Comparison of ENCODE assay signal across 3 cellular contexts in the genomic region with DNA sequence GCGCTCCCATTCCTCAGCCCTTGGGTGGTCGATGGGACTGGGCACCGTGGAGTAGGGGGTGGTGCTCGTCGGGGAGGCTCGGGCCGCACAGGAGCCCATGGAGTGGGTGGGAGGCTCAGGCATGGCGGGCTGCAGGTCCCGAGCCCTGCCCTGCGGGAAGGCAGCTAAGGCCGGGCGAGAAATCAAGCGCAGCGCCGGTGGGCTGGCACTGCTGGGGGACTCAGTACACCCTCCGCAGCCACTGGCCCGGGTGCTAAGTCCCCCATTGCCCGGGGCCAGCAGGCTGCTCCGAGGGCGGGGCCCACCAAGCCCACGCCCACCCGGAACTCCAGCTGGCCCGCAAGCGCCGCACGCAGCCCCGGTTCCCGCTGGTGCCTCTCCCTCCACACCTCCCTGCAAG. TPM values are rescaled to one million over a fixed set of nuclear protein-coding genes. Genes with fewer than 3 reads are reported as not detected.
"Had no signal": no experiment of that assay in that cellular context is flagged by ENCODE, and none has a peak within 500 bp of the region (broad histone marks: within the 10 kb centered on the region; RNA-seq: fewer than 3 reads in every experiment).

No MANE protein-coding gene starts in this region.

RNA-seq across cellular contexts. Expression of a gene that starts 20.0 kb away (rescaled TPM):
- total RNA-seq: HepG2, HT1080, K562 had no signal
- polyA plus RNA-seq: HepG2, K562 had no signal
